Comparison of ENCODE assay signal across 13 cellular contexts in genomic region chr6:140071115-140071514, GRCh38.
A peak's percentile ranks its signal among the peaks of the same experiment; 100 is the strongest.
DNase-seq lines count a peak whose midpoint lies in the region; ATAC-seq and TF ChIP-seq lines count a peak whose summit lies in the region.
"Had no signal": no experiment of that assay in that cellular context is flagged by ENCODE, and none has a peak within 500 bp of the region (broad histone marks: within the 10 kb centered on the region; RNA-seq: fewer than 3 reads in every experiment).

No MANE protein-coding gene starts in this region.

- H3K4me3 Mint-ChIP-seq in endodermal cell, result no peak overlapping the region
- H3K4me3 Mint-ChIP-seq in activated CD8-positive, alpha-beta T cell treated with anti-CD3 and anti-CD28 coated beads for 36 hours, result no peak overlapping the region
- H3K4me3 Mint-ChIP-seq: naive thymus-derived CD8-positive, alpha-beta T cell had no signal

- H3K4me1 Mint-ChIP-seq in endodermal cell, result peaks cover 2% of the 10 kb centered on the region
- H3K4me1 Mint-ChIP-seq in activated CD8-positive, alpha-beta T cell treated with anti-CD3 and anti-CD28 coated beads for 36 hours (ENCODE audit: low read depth), result no peaks in the 10 kb centered on the region
- H3K4me1 Mint-ChIP-seq: naive thymus-derived CD8-positive, alpha-beta T cell had no signal

- H3K4me1 ChIP-seq in endodermal cell (ENCODE audit: control insufficient read depth, insufficient read depth, low read length), result no peaks in the 10 kb centered on the region

- H3K27ac ChIP-seq in endodermal cell (ENCODE audit: low read depth, low read length), result no peak overlapping the region

- POLR2A ChIA-PET in activated CD8-positive, alpha-beta T cell treated with anti-CD3 and anti-CD28 coated beads for 36 hours (lab: Charles Lee), result no interaction called here

- H3K27me3 ChIP-seq in endodermal cell (ENCODE audit: control insufficient read depth, insufficient read depth, low read length, poor library complexity, severe bottlenecking), result no peaks in the 10 kb centered on the region
- H3K27me3 ChIP-seq: MG63 had no signal

- H3K36me3 ChIP-seq in endodermal cell (ENCODE audit: control insufficient read depth, insufficient read depth, low read length), result no peaks in the 10 kb centered on the region
- H3K36me3 ChIP-seq: MG63 had no signal

- H3K27me3 Mint-ChIP-seq in endodermal cell (ENCODE audit: insufficient read depth), result no peaks in the 10 kb centered on the region
- H3K27me3 Mint-ChIP-seq in activated CD8-positive, alpha-beta T cell treated with anti-CD3 and anti-CD28 coated beads for 36 hours, result peaks cover 10% of the 10 kb centered on the region

- ATAC-seq in activated CD8-positive, alpha-beta T cell treated with anti-CD3 and anti-CD28 coated beads for 36 hours, result no peak
- ATAC-seq: naive thymus-derived CD8-positive, alpha-beta T cell; stimulated activated naive CD8-positive, alpha-beta T cell treated with anti-CD3 and anti-CD28 coated beads, Interleukin-15, Interleukin-2, amounts not matched to agents 100 U/mL and 50 U/mL, for 24 hours had no signal

- H3K36me3 Mint-ChIP-seq in endodermal cell (ENCODE audit: low read depth), result no peaks in the 10 kb centered on the region
- no peaks in the 10 kb centered on the region for H3K36me3 Mint-ChIP-seq in activated CD8-positive, alpha-beta T cell treated with anti-CD3 and anti-CD28 coated beads for 36 hours (ENCODE audit: low read depth)
- H3K36me3 Mint-ChIP-seq: naive thymus-derived CD8-positive, alpha-beta T cell had no signal

- intact Hi-C loops in activated CD8-positive, alpha-beta T cell treated with anti-CD3 and anti-CD28 coated beads for 36 hours (cut with micrococcal nuclease), result no loop called here

- 97 to 100% methylated on average over 1 to 2 of the region's 2 CpGs for WGBS in endodermal cell (ENCODE audit: insufficient coverage in 1 of 2, insufficient read length in 1 of 2), 2 experiments

- H3K4me3 ChIP-seq in AG09309 (ENCODE audit: control insufficient read depth, low read depth, low read length) (no peak overlapping the region), cardiac fibroblast (replicated peaks in 1 of 2; ENCODE audit: low read depth in 2 of 2, low read length in 2 of 2) (no peak overlapping the region), endodermal cell (ENCODE audit: low read length) (no peak overlapping the region)
- H3K4me3 ChIP-seq: MG63 had no signal

- no peak for TF ChIP-seq CTCF in AG09309 (IDR thresholded peaks at IDR 0.05; ENCODE audit: control insufficient read depth, insufficient read depth, low read depth, low read length, missing control alignments)
- no peak for TF ChIP-seq CTCF in cardiac fibroblast (IDR thresholded peaks at IDR 0.05; ENCODE audit: low read depth, low read length)
- no peak for TF ChIP-seq CTCF in endodermal cell (conservative IDR thresholded peaks at IDR 0.05)
- TF ChIP-seq CTCF in activated CD8-positive, alpha-beta T cell treated with anti-CD3 and anti-CD28 coated beads for 36 hours (IDR thresholded peaks at IDR 0.05), result no peak

- H3K27ac Mint-ChIP-seq in endodermal cell, result no peak overlapping the region
- H3K27ac Mint-ChIP-seq in activated CD8-positive, alpha-beta T cell treated with anti-CD3 and anti-CD28 coated beads for 36 hours, result no peak overlapping the region
- H3K27ac Mint-ChIP-seq: naive thymus-derived CD8-positive, alpha-beta T cell had no signal

- peak; percentile 97 for DNase-seq in AG09309 (ENCODE audit: low read depth)
- DNase-seq in LHCN-M2 (ENCODE audit: low read depth), result peak; percentile 61
- peak; percentile 90 to 95 for DNase-seq in cardiac fibroblast (ENCODE audit: low read depth in 2 of 2)
- DNase-seq in myocyte (ENCODE audit: low read depth), result peak; percentile 48
- DNase-seq in ureter (ENCODE audit: low spot score), result no peak
- DNase-seq in endodermal cell, result no peak
- DNase-seq in activated CD8-positive, alpha-beta T cell treated with anti-CD3 and anti-CD28 coated beads for 36 hours, result no peak
- DNase-seq in GDM1 (lab: John Stamatoyannopoulos, UW), result no peak
- DNase-seq: MG63; naive thymus-derived CD8-positive, alpha-beta T cell; NCI-H82; stimulated activated CD4-positive, alpha-beta T cell treated with anti-CD3 and anti-CD28 coated beads, Interleukin-1b, Interleukin-23, amount 100 ng/mL, for 48 hours; stimulated activated naive CD8-positive, alpha-beta T cell treated with anti-CD3 and anti-CD28 coated beads, Interleukin-15, Interleukin-2, amounts not matched to agents 100 U/mL and 50 U/mL, for 24 hours had no signal

- CTCF ChIA-PET in activated CD8-positive, alpha-beta T cell treated with anti-CD3 and anti-CD28 coated beads for 36 hours (lab: Charles Lee), result no interaction called here

- no peaks in the 10 kb centered on the region for H3K9me3 Mint-ChIP-seq in endodermal cell
- no peaks in the 10 kb centered on the region for H3K9me3 Mint-ChIP-seq in activated CD8-positive, alpha-beta T cell treated with anti-CD3 and anti-CD28 coated beads for 36 hours
- H3K9me3 Mint-ChIP-seq: naive thymus-derived CD8-positive, alpha-beta T cell had no signal

- no peak overlapping the region for H3K9ac ChIP-seq in endodermal cell (ENCODE audit: extremely low read depth, low read length, poor library complexity, severe bottlenecking)

- no peaks in the 10 kb centered on the region for H3K9me3 ChIP-seq in endodermal cell (ENCODE audit: control insufficient read depth, low read length)
- H3K9me3 ChIP-seq: MG63 had no signal

Comparison
In these comparisons a context has a peak if more than half of its experiments do, and no peak if none do; other contexts are left out.
1. DNase-seq: peak in AG09309 (single experiment), LHCN-M2 (single experiment), cardiac fibroblast (2 of 2) and myocyte (single experiment); none in ureter (single experiment), endodermal cell (single experiment), activated CD8-positive, alpha-beta T cell treated with anti-CD3 and anti-CD28 coated beads for 36 hours (single experiment) and GDM1 (single experiment).